ENCODE assay signal across 13 cellular contexts in genomic region chr14:32426028-32426427, GRCh38.
"Had no signal": no experiment of that assay in that cellular context is flagged by ENCODE, and none has a peak within 500 bp of the region (broad histone marks: within the 10 kb centered on the region; RNA-seq: fewer than 3 reads in every experiment).

No MANE protein-coding gene starts in this region.

- H3K36me3 ChIP-seq: gastrocnemius medialis, tibial artery, vagina had no signal

- DNase-seq: activated CD4-positive, alpha-beta memory T cell treated with anti-CD3 and anti-CD28 coated beads, Interleukin-2, amount 10 ng/mL, durations not matched to agents 7 days and 5 days; activated CD4-positive, alpha-beta T cell treated with anti-CD3 and anti-CD28 coated beads for 36 hours; activated naive CD4-positive, alpha-beta T cell treated with anti-CD3 and anti-CD28 coated beads, Interleukin-2, amount 50 U/mL, for 16 hours; activated T-cell treated with anti-CD3 and anti-CD28 coated beads, Interleukin-2, amount 50 U/mL, for 24 hours; endodermal cell; erythroblast; gastrocnemius medialis; left cardiac atrium; naive B cell; stimulated activated CD4-positive, alpha-beta T cell treated with anti-CD3 and anti-CD28 coated beads, Interleukin-2, amount 100 ng/mL, for 48 hours; tibial artery had no signal

- H3K4me3 ChIP-seq: gastrocnemius medialis, lung, tibial artery, vagina had no signal

- H3K4me1 ChIP-seq: gastrocnemius medialis, vagina had no signal

- H3K27ac ChIP-seq: gastrocnemius medialis, tibial artery, vagina had no signal

- H3K27me3 ChIP-seq: gastrocnemius medialis, tibial artery, vagina had no signal
